ENCODE assay signal across 1 cellular context in the genomic region with DNA sequence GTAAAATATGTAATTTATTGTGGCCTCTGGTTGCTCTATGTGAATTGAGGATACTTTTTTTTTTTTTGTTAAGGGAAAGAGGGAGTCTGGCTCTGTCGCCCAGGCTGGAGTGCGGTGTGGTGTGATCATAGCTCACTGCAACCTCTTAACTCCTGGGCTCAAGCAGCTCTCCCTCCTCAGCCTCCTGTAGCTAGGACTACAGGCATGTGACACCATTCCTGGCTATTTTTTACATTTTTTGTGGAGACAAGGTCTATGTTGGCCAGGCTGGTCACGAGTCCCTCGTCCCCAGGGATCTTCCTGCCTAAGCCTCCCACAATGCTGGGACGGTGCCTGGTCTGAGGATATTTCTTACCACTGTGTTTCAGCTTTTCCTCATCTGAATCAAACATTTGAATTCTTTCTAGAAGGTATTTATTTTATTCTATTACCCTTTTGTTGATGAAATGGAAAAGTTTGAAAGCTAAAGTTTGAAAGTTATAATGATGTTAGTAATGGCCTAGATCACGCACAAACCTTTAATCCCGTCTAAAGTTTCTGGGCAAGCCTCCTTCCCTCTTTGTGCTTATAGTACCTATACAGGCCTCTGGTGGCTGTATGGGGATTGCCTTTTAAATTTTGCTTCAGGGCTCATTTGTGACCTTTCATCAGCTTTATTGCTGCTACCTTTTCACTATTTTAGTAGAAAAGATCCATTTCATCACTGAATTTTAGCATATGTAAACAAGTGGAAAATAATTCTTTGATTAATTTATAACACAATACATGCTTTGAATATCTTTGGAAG.
TF ChIP-seq lines count a peak whose summit lies in the region.

No MANE protein-coding gene starts in this region.

TF ChIP-seq in endothelial cell of umbilical vein, 7 proteins besides CTCF, POLR2A, EP300 and RAD21 (continued from another document):
- no peak for TF ChIP-seq FOS (IDR thresholded peaks at IDR 0.05; ENCODE audit: borderline replicate concordance, insufficient read depth, low read length)
- TF ChIP-seq JUN (IDR thresholded peaks at IDR 0.05; ENCODE audit: borderline replicate concordance, insufficient read depth, insufficient read length, low read depth): no peak
